Comparison of ENCODE assay signal across 8 cellular contexts in the genomic region with DNA sequence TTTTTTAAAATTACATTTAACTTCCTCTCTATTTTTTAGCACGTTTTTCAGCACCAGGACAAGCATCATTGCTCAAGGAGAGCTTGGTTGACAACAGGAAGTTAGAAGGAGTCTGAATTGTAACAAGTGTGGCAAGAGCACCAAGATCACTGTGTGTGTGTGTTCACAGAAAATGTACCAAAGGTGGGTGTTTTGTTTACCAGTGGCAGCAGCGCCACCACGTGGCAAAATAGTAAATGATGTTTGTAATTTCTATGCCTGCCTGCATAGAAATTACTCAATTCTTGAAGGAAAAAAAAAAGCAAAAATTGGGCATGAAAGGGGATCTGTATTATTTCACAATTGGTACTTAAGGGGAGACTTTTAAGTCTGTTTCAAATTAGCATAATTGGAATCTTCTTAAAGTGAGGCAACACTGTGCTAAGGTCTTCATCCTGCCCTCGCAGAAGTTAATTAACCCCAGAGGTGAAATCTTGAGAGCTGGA. TPM values are rescaled to one million over a fixed set of nuclear protein-coding genes. Genes with fewer than 3 reads are reported as not detected.
DNase-seq lines count a peak whose midpoint lies in the region; ATAC-seq and TF ChIP-seq lines count a peak whose summit lies in the region.

No MANE protein-coding gene starts in this region.

- peak; percentile 55 for TF ChIP-seq CTCF in AG04449 (IDR thresholded peaks at IDR 0.05; ENCODE audit: insufficient read depth, low read length, missing control alignments)

- H3K36me3 Mint-ChIP-seq in activated CD4-positive, alpha-beta T cell treated with anti-CD3 and anti-CD28 coated beads, Interleukin-2, amount 10 ng/mL, durations not matched to agents 7 days and 5 days (ENCODE audit: low read depth), result no peaks in the 10 kb centered on the region
- H3K36me3 Mint-ChIP-seq in stimulated activated effector memory CD8-positive, alpha-beta T cell treated with anti-CD3 and anti-CD28 coated beads, Interleukin-12 subunit alpha, Interleukin-12 subunit beta, amount 100 ng/mL, for 72 hours, result no peaks in the 10 kb centered on the region

- no peak for DNase-seq in AG04449 (ENCODE audit: low read depth, low spot score)
- peak; percentile 31 for DNase-seq in NCI-H526 treated with DMSO at 0.1 percent for 48 hours (lab: John Stamatoyannopoulos, UW)
- DNase-seq in activated CD4-positive, alpha-beta T cell treated with anti-CD3 and anti-CD28 coated beads, Interleukin-2, amount 10 ng/mL, durations not matched to agents 7 days and 5 days, result peak; percentile 68
- DNase-seq in effector CD8-positive, alpha-beta T cell (lab: John Stamatoyannopoulos, UW), result peak; percentile 47
- DNase-seq in middle frontal gyrus (ENCODE audit: extremely low spot score, low spot score), result peak; percentile 54
- DNase-seq in stimulated activated effector memory CD8-positive, alpha-beta T cell treated with anti-CD3 and anti-CD28 coated beads, Interleukin-12 subunit alpha, Interleukin-12 subunit beta, amount 100 ng/mL, for 72 hours (ENCODE audit: low spot score in 2 of 2), result peak; percentile 39 to 70

- no peak overlapping the region for H3K4me3 ChIP-seq in AG04449 (ENCODE audit: low read depth, low read length)

- H3K27ac Mint-ChIP-seq in activated CD4-positive, alpha-beta T cell treated with anti-CD3 and anti-CD28 coated beads, Interleukin-2, amount 10 ng/mL, durations not matched to agents 7 days and 5 days, result peak overlapping the region; percentile 63
- no peak overlapping the region for H3K27ac Mint-ChIP-seq in stimulated activated effector memory CD8-positive, alpha-beta T cell treated with anti-CD3 and anti-CD28 coated beads, Interleukin-12 subunit alpha, Interleukin-12 subunit beta, amount 100 ng/mL, for 72 hours

- peak; percentile 71 for ATAC-seq in GM18511 (IDR thresholded peaks at IDR 0.05; ENCODE audit: unreplicated experiment)
- ATAC-seq in HG03442 (IDR thresholded peaks at IDR 0.05; ENCODE audit: unreplicated experiment), result peak; percentile 53
- peak; percentile 68 for ATAC-seq in stimulated activated effector memory CD8-positive, alpha-beta T cell treated with anti-CD3 and anti-CD28 coated beads, Interleukin-12 subunit alpha, Interleukin-12 subunit beta, amount 100 ng/mL, for 72 hours

- H3K9me3 Mint-ChIP-seq in activated CD4-positive, alpha-beta T cell treated with anti-CD3 and anti-CD28 coated beads, Interleukin-2, amount 10 ng/mL, durations not matched to agents 7 days and 5 days, result no peaks in the 10 kb centered on the region
- H3K9me3 Mint-ChIP-seq in stimulated activated effector memory CD8-positive, alpha-beta T cell treated with anti-CD3 and anti-CD28 coated beads, Interleukin-12 subunit alpha, Interleukin-12 subunit beta, amount 100 ng/mL, for 72 hours, result no peaks in the 10 kb centered on the region

- CTCF ChIA-PET in AG04449 (lab: Yijun Ruan, JAX), result interaction anchor here (0.6 to 18.0 kb wide), 22 partner anchors 9 to 416 kb away, joined by 3 to 584 read pairs (median 4); no protein-coding TSS in a partner anchor
- CTCF ChIA-PET in activated CD4-positive, alpha-beta T cell treated with anti-CD3 and anti-CD28 coated beads, Interleukin-2, amount 10 ng/mL, durations not matched to agents 7 days and 5 days (lab: Charles Lee), result no interaction called here

- no peak overlapping the region for H3K4me3 Mint-ChIP-seq in activated CD4-positive, alpha-beta T cell treated with anti-CD3 and anti-CD28 coated beads, Interleukin-2, amount 10 ng/mL, durations not matched to agents 7 days and 5 days
- no peak overlapping the region for H3K4me3 Mint-ChIP-seq in stimulated activated effector memory CD8-positive, alpha-beta T cell treated with anti-CD3 and anti-CD28 coated beads, Interleukin-12 subunit alpha, Interleukin-12 subunit beta, amount 100 ng/mL, for 72 hours

- H3K4me1 Mint-ChIP-seq in activated CD4-positive, alpha-beta T cell treated with anti-CD3 and anti-CD28 coated beads, Interleukin-2, amount 10 ng/mL, durations not matched to agents 7 days and 5 days, result peaks cover 4% of the 10 kb centered on the region
- H3K4me1 Mint-ChIP-seq in stimulated activated effector memory CD8-positive, alpha-beta T cell treated with anti-CD3 and anti-CD28 coated beads, Interleukin-12 subunit alpha, Interleukin-12 subunit beta, amount 100 ng/mL, for 72 hours, result peaks cover 7% of the 10 kb centered on the region

- peaks cover 17% of the 10 kb centered on the region for H3K27me3 Mint-ChIP-seq in activated CD4-positive, alpha-beta T cell treated with anti-CD3 and anti-CD28 coated beads, Interleukin-2, amount 10 ng/mL, durations not matched to agents 7 days and 5 days

- POLR2A ChIA-PET in AG04449 (lab: Yijun Ruan, JAX), result no interaction called here
- POLR2A ChIA-PET in activated CD4-positive, alpha-beta T cell treated with anti-CD3 and anti-CD28 coated beads, Interleukin-2, amount 10 ng/mL, durations not matched to agents 7 days and 5 days (lab: Charles Lee), result no interaction called here

RNA-seq across cellular contexts. Expression of a gene that starts 7.4 kb away (rescaled TPM):
- total RNA-seq in activated CD4-positive, alpha-beta T cell treated with anti-CD3 and anti-CD28 coated beads, Interleukin-2, amount 10 ng/mL, durations not matched to agents 7 days and 5 days, result 100 to 1,000 TPM; 111 to 123 TPM

RNA-seq across cellular contexts. Expression of a gene that starts 30.5 kb away (rescaled TPM):
- not detected for total RNA-seq in activated CD4-positive, alpha-beta T cell treated with anti-CD3 and anti-CD28 coated beads, Interleukin-2, amount 10 ng/mL, durations not matched to agents 7 days and 5 days
